Comparison of ENCODE assay signal across 8 cellular contexts in genomic region chr15:99249270-99249817, GRCh38. TPM values are rescaled to one million over a fixed set of nuclear protein-coding genes. Genes with fewer than 3 reads are reported as not detected.
DNase-seq lines count a peak whose midpoint lies in the region; FAIRE-seq and TF ChIP-seq lines count a peak whose summit lies in the region.

Gene TTC23 (minus strand): TSS chr15:99249581. CDS start chr15:99228712, 20,869 bp downstream.

- WGBS in mesodermal cell (ENCODE audit: insufficient coverage in 2 of 2), 2 experiments = 13 to 18% methylated on average over 9 to 10 of the region's 12 CpGs

- TSS peak; percentile 37 for BruUV-seq in endothelial cell of umbilical vein (replicated peaks; lab: Mats Ljungman, UMichigan)

- peak within 1 kb of the TSS; percentile 98 for H2AFZ ChIP-seq in endothelial cell of umbilical vein (ENCODE audit: low read depth, low read length)

- H3K27me3 Mint-ChIP-seq in type B pancreatic cell = no peaks in the 10 kb centered on the region

- FAIRE-seq in endothelial cell of umbilical vein (lab: Jason Lieb, UNC) = peak; percentile 94

- H3K9me3 ChIP-seq in endothelial cell of umbilical vein (replicated peaks; ENCODE audit: control insufficient read depth, insufficient read depth, low read length) = no peaks in the 10 kb centered on the region
- H3K9me3 ChIP-seq in mesodermal cell (ENCODE audit: control insufficient read depth, low read length) = no peaks in the 10 kb centered on the region

- no peaks in the 10 kb centered on the region for H3K9me1 ChIP-seq in endothelial cell of umbilical vein (replicated peaks; ENCODE audit: control insufficient read depth, extremely low read depth, insufficient read depth, low read length)

- peak within 1 kb of the TSS; percentile 100 for H3K9ac ChIP-seq in endothelial cell of umbilical vein (replicated peaks; ENCODE audit: extremely low read depth, insufficient read depth, low read length)

- CTCF ChIA-PET in endothelial cell of umbilical vein (lab: Charles Lee) = interaction anchor here (0.7 to 3.0 kb wide), 6 partner anchors 11 to 455 kb away, joined by 3 to 16 read pairs (median 4); partner anchors contain the start of gene SYNM

- no peak within 1 kb of the TSS for H3K27ac Mint-ChIP-seq in type B pancreatic cell

- DNase-seq in DMS53 (lab: John Stamatoyannopoulos, UW) = peak; percentile 23
- no peak for DNase-seq in DMS53 treated with DMSO at 0.1 percent for 48 hours (lab: John Stamatoyannopoulos, UW; ENCODE audit: unreplicated experiment)
- peak; percentile 95 for DNase-seq in RPMI7951 (ENCODE audit: low read depth)
- peak; percentile 92 for DNase-seq in endothelial cell of umbilical vein (ENCODE audit: low read depth, low spot score)
- no peak for DNase-seq in type B pancreatic cell (ENCODE audit: extremely low spot score, unreplicated experiment)
- no peak for DNase-seq in DMS 273 treated with DMSO at 0.1 percent for 48 hours (lab: John Stamatoyannopoulos, UW)
- no peak for DNase-seq in NAMALWA (ENCODE audit: low spot score)

- H3K4me3 ChIP-seq in endothelial cell of umbilical vein (replicated peaks in 1 of 3; ENCODE audit: insufficient read depth in 1 of 3, low read depth in 1 of 3, low read length in 3 of 3) (peak within 1 kb of the TSS; percentile 77 to 100 (median 100)), mesodermal cell (ENCODE audit: extremely low read depth, insufficient read depth, low read length, poor library complexity, severe bottlenecking) (peak within 1 kb of the TSS; percentile 77)

- no peak within 1 kb of the TSS for H3K4me3 Mint-ChIP-seq in type B pancreatic cell

- intact Hi-C loops in endothelial cell of umbilical vein (cut with micrococcal nuclease) = loop anchor here (1.0 kb wide), 1 partner anchor 144 kb away; the partner anchor contains the start of gene SYNM

- H3K27me3 ChIP-seq in endothelial cell of umbilical vein (ENCODE audit: control insufficient read depth in 2 of 2, insufficient read depth in 2 of 2, low read length in 2 of 2) = no peaks in the 10 kb centered on the region

- H3K9me3 Mint-ChIP-seq in type B pancreatic cell = no peaks in the 10 kb centered on the region

- peak within 1 kb of the TSS; percentile 89 for H3K27ac ChIP-seq in endothelial cell of umbilical vein (ENCODE audit: insufficient read depth, low read depth, low read length)
- peak within 1 kb of the TSS; percentile 87 for H3K27ac ChIP-seq in mesodermal cell (ENCODE audit: low read depth, low read length, severe bottlenecking)

- H3K36me3 ChIP-seq in endothelial cell of umbilical vein (ENCODE audit: control insufficient read depth in 2 of 2, extremely low read depth in 1 of 2, insufficient read depth in 2 of 2, low read length in 2 of 2) (no peaks in the 10 kb centered on the region), mesodermal cell (ENCODE audit: control insufficient read depth, insufficient read depth, low read length) (peaks cover 7% of the 10 kb centered on the region)

- H3K79me2 ChIP-seq in endothelial cell of umbilical vein (ENCODE audit: control insufficient read depth, insufficient read depth, low read length) = peaks cover 27% of the 10 kb centered on the region

- H3K4me1 Mint-ChIP-seq in type B pancreatic cell (ENCODE audit: unreplicated experiment) = peaks cover 15% of the 10 kb centered on the region

- TF ChIP-seq POLR2A in endothelial cell of umbilical vein (IDR thresholded peaks at IDR 0.05; ENCODE audit: low read depth, low read length) = no peak

- H4K20me1 ChIP-seq in endothelial cell of umbilical vein (replicated peaks; ENCODE audit: control insufficient read depth, extremely low read depth, insufficient read depth, low read length) = no peaks in the 10 kb centered on the region

- H3K36me3 Mint-ChIP-seq in type B pancreatic cell = no peaks in the 10 kb centered on the region

- dilution Hi-C loops in endothelial cell of umbilical vein (cut with MboI; ENCODE audit: extremely low pct_ligation_motif_present, low sequenced_read_pairs) = no loop called here

- POLR2A ChIA-PET in endothelial cell of umbilical vein (lab: Charles Lee) = no interaction called here

- H3K4me1 ChIP-seq in endothelial cell of umbilical vein (ENCODE audit: control insufficient read depth, extremely low read depth, insufficient read depth, low read length) (peaks cover 30% of the 10 kb centered on the region), mesodermal cell (ENCODE audit: control insufficient read depth, insufficient read depth, low read length, poor library complexity, severe bottlenecking) (peaks cover 16% of the 10 kb centered on the region)

- no peak for TF ChIP-seq CTCF in endothelial cell of umbilical vein (IDR thresholded peaks at IDR 0.05; ENCODE audit: extremely low read depth in 1 of 2, insufficient read depth in 1 of 2, low read depth in 1 of 2, low read length in 2 of 2)
- no peak for TF ChIP-seq CTCF in type B pancreatic cell (conservative IDR thresholded peaks at IDR 0.05)

- H3K4me2 ChIP-seq in endothelial cell of umbilical vein (ENCODE audit: insufficient read depth, low read length) = peak within 1 kb of the TSS; percentile 80

TF ChIP-seq in endothelial cell of umbilical vein, 7 proteins besides CTCF, POLR2A, EP300 and RAD21:
- no peak for TF ChIP-seq FOS (IDR thresholded peaks at IDR 0.05; ENCODE audit: borderline replicate concordance, insufficient read depth, low read length)
- peak; percentile 31 for TF ChIP-seq POLR2AphosphoS5 (IDR thresholded peaks at IDR 0.05; ENCODE audit: insufficient read depth, low read depth, low read length)
- no peak for TF ChIP-seq EZH2 (IDR thresholded peaks at IDR 0.05; ENCODE audit: borderline replicate concordance, low read depth, low read length, severe bottlenecking)
- no peak for TF ChIP-seq MAX (IDR thresholded peaks at IDR 0.05; ENCODE audit: insufficient read depth, insufficient read length)
- no peak for TF ChIP-seq JUN (IDR thresholded peaks at IDR 0.05; ENCODE audit: borderline replicate concordance, insufficient read depth, insufficient read length, low read depth)

RNA-seq across cellular contexts. Expression of gene TTC23, which starts in this region (rescaled TPM):
- total RNA-seq in RPMI7951 (2014; rRNA removed; shearing (Covaris generic)) = 37.0 and 38.3 TPM in 2 replicates
- 18.6 and 27.3 TPM in 2 replicates for total RNA-seq in endothelial cell of umbilical vein
- polyA plus RNA-seq in endothelial cell of umbilical vein = 3.0 and 4.1 TPM in 2 replicates
- polyA plus RNA-seq in endothelial cell of umbilical vein (2011; cell fraction: cytosol; rRNA removed) = 3.6 and 4.5 TPM in 2 replicates
- 10.1 and 10.9 TPM in 2 replicates for polyA plus RNA-seq in endothelial cell of umbilical vein (2011; cell fraction: nucleus; rRNA removed)
- 15.8 and 18.0 TPM in 2 replicates for polyA plus RNA-seq in endothelial cell of umbilical vein (2012)
- polyA minus RNA-seq in endothelial cell of umbilical vein = 6.5 and 7.0 TPM in 2 replicates
- polyA minus RNA-seq in endothelial cell of umbilical vein (2011; cell fraction: cytosol; rRNA and poly(A)+ RNA removed) = 4.0 TPM
- 16.3 and 22.2 TPM in 2 replicates for polyA minus RNA-seq in endothelial cell of umbilical vein (2011; cell fraction: nucleus; rRNA and poly(A)+ RNA removed)
- polyA plus RNA-seq in mesodermal cell (2013, experiment 1 of 2) = 24.0 TPM
- 28.2 TPM for polyA plus RNA-seq in mesodermal cell (2013, experiment 2 of 2)
- total RNA-seq in type B pancreatic cell (ENCODE audit: low replicate concordance) = 18.8 and 26.4 TPM in 2 replicates

Comparison
In these comparisons a context has a peak if more than half of its experiments do, and no peak if none do; other contexts are left out.
1. DNase-seq: peak in DMS53 (single experiment), RPMI7951 (single experiment) and endothelial cell of umbilical vein (single experiment); none in DMS53 treated with DMSO at 0.1 percent for 48 hours (single experiment), type B pancreatic cell (single experiment), DMS 273 treated with DMSO at 0.1 percent for 48 hours (single experiment) and NAMALWA (single experiment).